Comparison of ENCODE assay signal across 29 cellular contexts in the genomic region with DNA sequence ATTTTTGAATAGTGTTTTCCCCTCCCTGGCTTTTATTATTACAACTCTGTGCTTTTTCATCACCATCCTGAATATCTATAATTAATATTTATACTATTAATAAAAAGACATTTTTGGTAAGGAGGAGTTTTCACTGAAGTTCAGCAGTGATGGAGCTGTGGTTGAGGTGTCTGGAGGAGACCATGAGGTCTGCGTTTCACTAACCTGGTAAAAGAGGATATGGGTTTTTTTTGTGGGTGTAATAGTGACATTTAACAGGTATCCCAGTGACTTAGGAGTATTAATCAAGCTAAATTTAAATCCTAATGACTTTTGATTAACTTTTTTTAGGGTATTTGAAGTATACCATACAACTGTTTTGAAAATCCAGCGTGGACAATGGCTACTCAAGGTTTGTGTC. TPM values are rescaled to one million over a fixed set of nuclear protein-coding genes. Genes with fewer than 3 reads are reported as not detected.
A peak's percentile ranks its signal among the peaks of the same experiment; 100 is the strongest.
DNase-seq lines count a peak whose midpoint lies in the region; ATAC-seq, FAIRE-seq and TF ChIP-seq lines count a peak whose summit lies in the region.
"Had no signal": no experiment of that assay in that cellular context is flagged by ENCODE, and none has a peak within 500 bp of the region (broad histone marks: within the 10 kb centered on the region; RNA-seq: fewer than 3 reads in every experiment).

No MANE protein-coding gene starts in this region.

- H3K4me1 ChIP-seq in gastrocnemius medialis, result peaks cover 52 to 65% of the 10 kb centered on the region in 2 donors
- H3K4me1 ChIP-seq: SJCRH30 had no signal

- intact Hi-C loops in activated CD8-positive, alpha-beta T cell treated with anti-CD3 and anti-CD28 coated beads for 36 hours (cut with micrococcal nuclease), result no loop called here
- intact Hi-C loops in gastrocnemius medialis (cut with DNase I; ENCODE audit: low total_unique reads), result loop anchor here (5.0 kb wide), 1 partner anchor 696 kb away; no protein-coding TSS in a partner anchor

- no peaks in the 10 kb centered on the region for H3K9me3 ChIP-seq in gastrocnemius medialis
- H3K9me3 ChIP-seq: adrenal gland, esophagus squamous epithelium, left lung, pancreas, SJCRH30 had no signal

- peaks cover 2 to 19% of the 10 kb centered on the region in 2 donors for H3K36me3 ChIP-seq in gastrocnemius medialis

- POLR2A ChIA-PET in activated CD8-positive, alpha-beta T cell treated with anti-CD3 and anti-CD28 coated beads for 36 hours (lab: Charles Lee), result interaction anchor here (0.6 to 1.6 kb wide), 2 partner anchors 25 to 28 kb away, joined by 3 to 5 read pairs; a partner anchor contains a TSS
- POLR2A ChIA-PET in activated CD8-positive, alpha-beta T cell treated with anti-CD3 and anti-CD28 coated beads, Interleukin-2, amount 10 ng/mL, durations not matched to agents 7 days and 5 days (lab: Charles Lee), result interaction anchor here (2.0 kb wide), 1 partner anchor 24 kb away, joined by 11 read pairs; a partner anchor contains a TSS

- in situ Hi-C loops in gastrocnemius medialis (cut with MboI; ENCODE audit: low sequenced_read_pairs in 4 of 4), result loop anchor here in 3 of 4 donors (25.0 kb wide), 2 partner anchors 636 to 911 kb away; a partner anchor contains a TSS

- no peak for FAIRE-seq in GM12891 (lab: Jason Lieb, UNC)
- FAIRE-seq: GM12892, pancreas had no signal

- TF ChIP-seq POLR2A in GM12891 (IDR thresholded peaks at IDR 0.05; ENCODE audit: low read depth, low read length) (no peak), gastrocnemius medialis (IDR thresholded peaks at IDR 0.05) (no peak)

- no peak for ATAC-seq in activated CD8-positive, alpha-beta T cell treated with anti-CD3 and anti-CD28 coated beads for 36 hours
- no peak for ATAC-seq in activated CD8-positive, alpha-beta T cell treated with anti-CD3 and anti-CD28 coated beads, Interleukin-2, amount 10 ng/mL, durations not matched to agents 7 days and 5 days
- ATAC-seq in gastrocnemius medialis (peak in 1 of 2 donors; percentile 10), GM18909 (IDR thresholded peaks at IDR 0.05; ENCODE audit: poor library complexity, unreplicated experiment) (no peak)

- H3K27ac ChIP-seq in gastrocnemius medialis, result peak overlapping the region; percentile 32 to 50 (median 42)
- H3K27ac ChIP-seq: left lung, pancreas, SJCRH30 had no signal

- H3K4me3 Mint-ChIP-seq in activated CD8-positive, alpha-beta T cell treated with anti-CD3 and anti-CD28 coated beads for 36 hours, result no peak overlapping the region
- H3K4me3 Mint-ChIP-seq in activated CD8-positive, alpha-beta T cell treated with anti-CD3 and anti-CD28 coated beads, Interleukin-2, amount 10 ng/mL, durations not matched to agents 7 days and 5 days, result no peak overlapping the region
- no peak overlapping the region for H3K4me3 Mint-ChIP-seq in chondrocyte (ENCODE audit: unreplicated experiment)
- H3K4me3 Mint-ChIP-seq: CD4-positive, CD25-positive, alpha-beta regulatory T cell; dendritic cell treated with granulocyte-macrophage colony-stimulating factor and Interleukin-4, amounts not matched to agents 40 ng/mL and 50 ng/mL, for 4 days had no signal

- no peaks in the 10 kb centered on the region for H3K27me3 Mint-ChIP-seq in activated CD8-positive, alpha-beta T cell treated with anti-CD3 and anti-CD28 coated beads for 36 hours
- no peaks in the 10 kb centered on the region for H3K27me3 Mint-ChIP-seq in activated CD8-positive, alpha-beta T cell treated with anti-CD3 and anti-CD28 coated beads, Interleukin-2, amount 10 ng/mL, durations not matched to agents 7 days and 5 days (ENCODE audit: low read depth)
- no peaks in the 10 kb centered on the region for H3K27me3 Mint-ChIP-seq in chondrocyte (ENCODE audit: low read depth)
- H3K27me3 Mint-ChIP-seq: CD4-positive, CD25-positive, alpha-beta regulatory T cell; dendritic cell treated with granulocyte-macrophage colony-stimulating factor and Interleukin-4, amounts not matched to agents 40 ng/mL and 50 ng/mL, for 4 days had no signal

- H3K27me3 ChIP-seq in gastrocnemius medialis, result no peaks in the 10 kb centered on the region
- H3K27me3 ChIP-seq: adrenal gland, esophagus squamous epithelium, left lung, pancreas, SJCRH30 had no signal

- H3K4me3 ChIP-seq in gastrocnemius medialis, result no peak overlapping the region
- H3K4me3 ChIP-seq: adrenal gland, esophagus squamous epithelium, left lung, pancreas, SJCRH30 had no signal

- H3K27ac Mint-ChIP-seq in activated CD8-positive, alpha-beta T cell treated with anti-CD3 and anti-CD28 coated beads for 36 hours, result peak overlapping the region; percentile 55
- H3K27ac Mint-ChIP-seq in activated CD8-positive, alpha-beta T cell treated with anti-CD3 and anti-CD28 coated beads, Interleukin-2, amount 10 ng/mL, durations not matched to agents 7 days and 5 days, result no peak overlapping the region
- peak overlapping the region; percentile 75 for H3K27ac Mint-ChIP-seq in chondrocyte (ENCODE audit: unreplicated experiment)
- H3K27ac Mint-ChIP-seq: CD4-positive, CD25-positive, alpha-beta regulatory T cell; dendritic cell treated with granulocyte-macrophage colony-stimulating factor and Interleukin-4, amounts not matched to agents 40 ng/mL and 50 ng/mL, for 4 days had no signal

- peaks cover 57% of the 10 kb centered on the region for H3K36me3 Mint-ChIP-seq in activated CD8-positive, alpha-beta T cell treated with anti-CD3 and anti-CD28 coated beads for 36 hours (ENCODE audit: low read depth)
- H3K36me3 Mint-ChIP-seq in activated CD8-positive, alpha-beta T cell treated with anti-CD3 and anti-CD28 coated beads, Interleukin-2, amount 10 ng/mL, durations not matched to agents 7 days and 5 days (ENCODE audit: low read depth), result peaks cover 50% of the 10 kb centered on the region
- H3K36me3 Mint-ChIP-seq in chondrocyte (ENCODE audit: low read depth), result peaks cover 29% of the 10 kb centered on the region

- DNase-seq in activated CD8-positive, alpha-beta T cell treated with anti-CD3 and anti-CD28 coated beads for 36 hours, result no peak
- no peak for DNase-seq in activated CD8-positive, alpha-beta T cell treated with anti-CD3 and anti-CD28 coated beads, Interleukin-2, amount 10 ng/mL, durations not matched to agents 7 days and 5 days
- DNase-seq in GM12891 (ENCODE audit: insufficient read length, low spot score) (no peak), chondrocyte (ENCODE audit: low spot score) (no peak), gastrocnemius medialis (no peak), SW 1271 (lab: John Stamatoyannopoulos, UW) (no peak), ureter (ENCODE audit: low spot score) (no peak)
- DNase-seq: activated CD4-positive, alpha-beta T cell treated with anti-CD3 and anti-CD28 coated beads, Interleukin-2, amount 50 U/mL, for 48 hours; activated CD4-positive, CD25-positive, alpha-beta regulatory T cell; activated CD8-positive, alpha-beta memory T cell treated with anti-CD3 and anti-CD28 coated beads, Interleukin-2, amount 50 U/mL, for 48 hours; CD4-positive, CD25-positive, alpha-beta regulatory T cell; esophagus squamous epithelium; left lung; midbrain; MV-4-11; NCI-H1436 treated with DMSO at 0.1 percent for 48 hours; NCI-H2107; NCI-H446; NCI-H774; pancreas; SJCRH30; stimulated activated CD4-positive, alpha-beta T cell treated with anti-CD3 and anti-CD28 coated beads, Interleukin-12 subunit alpha, Interleukin-12 subunit beta, amount 100 ng/mL, for 4 hours; stimulated activated CD4-positive, alpha-beta T cell treated with anti-CD3 and anti-CD28 coated beads, Interleukin-4, amount 100 ng/mL, for 1 hour; stimulated activated naive CD4-positive, alpha-beta T cell; T-helper 1 cell had no signal

- CTCF ChIA-PET in activated CD8-positive, alpha-beta T cell treated with anti-CD3 and anti-CD28 coated beads for 36 hours (lab: Charles Lee), result no interaction called here
- CTCF ChIA-PET in activated CD8-positive, alpha-beta T cell treated with anti-CD3 and anti-CD28 coated beads, Interleukin-2, amount 10 ng/mL, durations not matched to agents 7 days and 5 days (lab: Charles Lee), result no interaction called here

- peaks cover 55% of the 10 kb centered on the region for H3K4me1 Mint-ChIP-seq in activated CD8-positive, alpha-beta T cell treated with anti-CD3 and anti-CD28 coated beads for 36 hours (ENCODE audit: low read depth)
- H3K4me1 Mint-ChIP-seq in activated CD8-positive, alpha-beta T cell treated with anti-CD3 and anti-CD28 coated beads, Interleukin-2, amount 10 ng/mL, durations not matched to agents 7 days and 5 days (ENCODE audit: low read depth), result peaks cover 23% of the 10 kb centered on the region
- peaks cover 77% of the 10 kb centered on the region for H3K4me1 Mint-ChIP-seq in chondrocyte (ENCODE audit: low read depth)

- TF ChIP-seq CTCF in activated CD8-positive, alpha-beta T cell treated with anti-CD3 and anti-CD28 coated beads for 36 hours (IDR thresholded peaks at IDR 0.05), result no peak
- TF ChIP-seq CTCF in chondrocyte (IDR thresholded peaks at IDR 0.05) (no peak), gastrocnemius medialis (IDR thresholded peaks at IDR 0.05 in 4 of 5, conservative IDR thresholded peaks at IDR 0.05 in 1 of 5) (no peak)

- no peaks in the 10 kb centered on the region for H3K9me3 Mint-ChIP-seq in activated CD8-positive, alpha-beta T cell treated with anti-CD3 and anti-CD28 coated beads for 36 hours
- no peaks in the 10 kb centered on the region for H3K9me3 Mint-ChIP-seq in activated CD8-positive, alpha-beta T cell treated with anti-CD3 and anti-CD28 coated beads, Interleukin-2, amount 10 ng/mL, durations not matched to agents 7 days and 5 days (ENCODE audit: insufficient read depth)
- H3K9me3 Mint-ChIP-seq in chondrocyte (ENCODE audit: low read depth), result no peaks in the 10 kb centered on the region
- H3K9me3 Mint-ChIP-seq: dendritic cell treated with granulocyte-macrophage colony-stimulating factor and Interleukin-4, amounts not matched to agents 40 ng/mL and 50 ng/mL, for 4 days had no signal

TF ChIP-seq in GM12891, 5 proteins besides CTCF, POLR2A, EP300 and RAD21:
- TF ChIP-seq POU2F2 (IDR thresholded peaks at IDR 0.05; ENCODE audit: low read depth, low read length) (no peak), SPI1 (IDR thresholded peaks at IDR 0.05; ENCODE audit: low read depth, low read length) (peak; percentile 54)

RNA-seq across cellular contexts. Expression of a gene that starts 24.4 kb away (rescaled TPM):
- 100 to 1,000 TPM in 1 of 2 experiments, 10 to 100 TPM in 1; 99.9 to 104 TPM for total RNA-seq in activated CD8-positive, alpha-beta T cell treated with anti-CD3 and anti-CD28 coated beads for 36 hours
- 100 to 1,000 TPM; 112 TPM for total RNA-seq in activated CD8-positive, alpha-beta T cell treated with anti-CD3 and anti-CD28 coated beads, Interleukin-2, amount 10 ng/mL, durations not matched to agents 7 days and 5 days
- 84.5 TPM for polyA plus RNA-seq in GM12891 (2012; ENCODE audit: low read depth, missing spikeins)
- total RNA-seq in chondrocyte, result 487 to 677 TPM (median 488 TPM) in 3 replicates
- 100 to 1,000 TPM; 114 to 157 (median 150) TPM for total RNA-seq in gastrocnemius medialis
- total RNA-seq in ureter, result 335 TPM
